Comparison of ENCODE assay signal across 8 cellular contexts in genomic region chr17:67528751-67529436, GRCh38.
DNase-seq lines count a peak whose midpoint lies in the region; ATAC-seq and TF ChIP-seq lines count a peak whose summit lies in the region.

No MANE protein-coding gene starts in this region.

- H3K4me2 ChIP-seq in PC-3 (ENCODE audit: low read length) = no peak overlapping the region

- H4K20me1 ChIP-seq in PC-3 (ENCODE audit: low read length) = no peaks in the 10 kb centered on the region

- H3K36me3 Mint-ChIP-seq in CD4-positive, alpha-beta memory T cell = peaks cover 4 to 18% of the 10 kb centered on the region in 2 donors

- no peak overlapping the region for H2AFZ ChIP-seq in PC-3 (ENCODE audit: low read length)

- no peak overlapping the region for H3K9ac ChIP-seq in PC-3 (ENCODE audit: low read length)

- no peaks in the 10 kb centered on the region for H3K36me3 ChIP-seq in PC-3 (ENCODE audit: low read depth, low read length)
- peaks cover 9% of the 10 kb centered on the region for H3K36me3 ChIP-seq in CD4-positive, alpha-beta memory T cell (ENCODE audit: insufficient read depth, low read length)

- H3K4me3 ChIP-seq in PC-3 (ENCODE audit: low read length) (no peak overlapping the region), epithelial cell of proximal tubule (ENCODE audit: low read depth, low read length) (peak overlapping the region; percentile 47)
- H3K4me3 ChIP-seq in CD4-positive, alpha-beta memory T cell (ENCODE audit: low read length in 2 of 2) = no peak overlapping the region

- no peaks in the 10 kb centered on the region for H3K27me3 ChIP-seq in PC-3 (ENCODE audit: low read length)
- no peaks in the 10 kb centered on the region for H3K27me3 ChIP-seq in CD4-positive, alpha-beta memory T cell (ENCODE audit: insufficient read depth, low read length)

- H3K79me2 ChIP-seq in PC-3 (ENCODE audit: low read length) = no peaks in the 10 kb centered on the region

- no peaks in the 10 kb centered on the region for H3K9me3 ChIP-seq in PC-3 (ENCODE audit: low read length)
- H3K9me3 ChIP-seq in CD4-positive, alpha-beta memory T cell (ENCODE audit: control insufficient read depth in 1 of 2, low read length in 2 of 2) = no peaks in the 10 kb centered on the region

- DNase-seq in GOT3 (lab: John Stamatoyannopoulos, UW) = peak; percentile 62
- peak; percentile 27 for DNase-seq in PC-3
- DNase-seq in epithelial cell of proximal tubule (ENCODE audit: low read depth) = peak; percentile 56
- DNase-seq in mucosa of gallbladder (ENCODE audit: low spot score) = peak; percentile 85
- no peak for DNase-seq in stimulated activated CD4-positive, alpha-beta T cell treated with anti-CD3 and anti-CD28 coated beads, Interleukin-4, amount 100 ng/mL, for 24 hours
- no peak for DNase-seq in activated naive CD4-positive, alpha-beta T cell treated with Interleukin-2 at 50 U/mL for 16 hours
- DNase-seq in CD4-positive, alpha-beta memory T cell = no peak

- no peak overlapping the region for H3K27ac ChIP-seq in PC-3 (ENCODE audit: low read length)
- H3K27ac ChIP-seq in CD4-positive, alpha-beta memory T cell (ENCODE audit: low read depth, low read length) = no peak overlapping the region

- TF ChIP-seq CTCF in PC-3 (conservative IDR thresholded peaks at IDR 0.05; ENCODE audit: low read depth, low read length) (no peak), epithelial cell of proximal tubule (conservative IDR thresholded peaks at IDR 0.05; ENCODE audit: low read depth, low read length) (peak; percentile 2)

- H3K27me3 Mint-ChIP-seq in CD4-positive, alpha-beta memory T cell = no peaks in the 10 kb centered on the region

- POLR2A ChIA-PET in PC-3 (lab: Charles Lee; ENCODE audit: unreplicated experiment) = no interaction called here
- POLR2A ChIA-PET in CD4-positive, alpha-beta memory T cell (lab: Charles Lee; ENCODE audit: partially characterized antibody) = no interaction called here

- H3K4me1 ChIP-seq in PC-3 (ENCODE audit: insufficient read depth, low read length) = no peaks in the 10 kb centered on the region
- no peaks in the 10 kb centered on the region for H3K4me1 ChIP-seq in CD4-positive, alpha-beta memory T cell (ENCODE audit: insufficient read depth, low read length)

- peak; percentile 80 for ATAC-seq in PC-3
- ATAC-seq in GM21723 (IDR thresholded peaks at IDR 0.05; ENCODE audit: unreplicated experiment) = no peak

- no peaks in the 10 kb centered on the region for H3K9me2 ChIP-seq in PC-3 (replicated peaks; ENCODE audit: low read length)

- H3K9me3 Mint-ChIP-seq in CD4-positive, alpha-beta memory T cell = no peaks in the 10 kb centered on the region

- CTCF ChIA-PET in PC-3 (lab: Charles Lee) = no interaction called here
- CTCF ChIA-PET in CD4-positive, alpha-beta memory T cell (lab: Charles Lee; ENCODE audit: partially characterized antibody) = no interaction called here

- intact Hi-C loops in PC-3 (cut with micrococcal nuclease) = no loop called here
- intact Hi-C loops in CD4-positive, alpha-beta memory T cell (cut with micrococcal nuclease) = no loop called here

- H3F3A ChIP-seq in PC-3 (ENCODE audit: low read length, unreplicated experiment) = no peaks in the 10 kb centered on the region

- H3K4me1 Mint-ChIP-seq in CD4-positive, alpha-beta memory T cell = peaks cover 18 to 44% (median 30%) of the 10 kb centered on the region in 4 donors

- BruUV-seq in PC-3 (replicated peaks; lab: Mats Ljungman, UMichigan) = no TSS peak

- H3K27ac Mint-ChIP-seq in CD4-positive, alpha-beta memory T cell = peak overlapping the region in 1 of 7 donors; percentile 61

- no peak overlapping the region for H3K4me3 Mint-ChIP-seq in CD4-positive, alpha-beta memory T cell

Comparison
In these comparisons a context has a peak if more than half of its experiments do, and no peak if none do; other contexts are left out.
1. DNase-seq: peak in GOT3 (single experiment), PC-3 (single experiment), epithelial cell of proximal tubule (single experiment) and mucosa of gallbladder (single experiment); none in stimulated activated CD4-positive, alpha-beta T cell treated with anti-CD3 and anti-CD28 coated beads, Interleukin-4, amount 100 ng/mL, for 24 hours (single experiment), activated naive CD4-positive, alpha-beta T cell treated with Interleukin-2 at 50 U/mL for 16 hours (single experiment) and CD4-positive, alpha-beta memory T cell (0 of 5).